8 cellular contexts compared by ENCODE assay signal in genomic region chr1:86913399-86913895, GRCh38.
A peak's percentile ranks its signal among the peaks of the same experiment; 100 is the strongest.
DNase-seq lines count a peak whose midpoint lies in the region; ATAC-seq and TF ChIP-seq lines count a peak whose summit lies in the region.

No MANE protein-coding gene starts in this region.

- DNase-seq in NCI-H1417 (lab: John Stamatoyannopoulos, UW): peak in 2 of 3 experiments; percentile 52 to 55
- no peak for DNase-seq in NCI-H1417 treated with DMSO at 0.1 percent for 48 hours (lab: John Stamatoyannopoulos, UW)
- DNase-seq in RPMI8226: peak; percentile 45
- peak; percentile 18 for DNase-seq in astrocyte of the cerebellum (ENCODE audit: low read depth)
- peak; percentile 68 for DNase-seq in left kidney (ENCODE audit: low read depth, low spot score)
- DNase-seq in stimulated activated CD8-positive, alpha-beta memory T cell treated with anti-CD3 and anti-CD28 coated beads, Interleukin-7, amount 100 ng/mL, for 24 hours (ENCODE audit: low read depth): peak; percentile 4

- no peak for TF ChIP-seq CTCF in astrocyte of the cerebellum (IDR thresholded peaks at IDR 0.05; ENCODE audit: low read depth, low read length, missing control alignments)

- ATAC-seq in HG03066 (IDR thresholded peaks at IDR 0.05; ENCODE audit: low read depth, unreplicated experiment) (peak; percentile 33), GM19023 (IDR thresholded peaks at IDR 0.05; ENCODE audit: unreplicated experiment) (no peak)

- peak overlapping the region; percentile 99 for H3K4me3 ChIP-seq in astrocyte of the cerebellum (ENCODE audit: low read depth, low read length)

- in situ Hi-C loops in astrocyte of the cerebellum (cut with HindIII; ENCODE audit: low sequenced_read_pairs): no loop called here
